ENCODE assay signal across 12 cellular contexts in the genomic region with DNA sequence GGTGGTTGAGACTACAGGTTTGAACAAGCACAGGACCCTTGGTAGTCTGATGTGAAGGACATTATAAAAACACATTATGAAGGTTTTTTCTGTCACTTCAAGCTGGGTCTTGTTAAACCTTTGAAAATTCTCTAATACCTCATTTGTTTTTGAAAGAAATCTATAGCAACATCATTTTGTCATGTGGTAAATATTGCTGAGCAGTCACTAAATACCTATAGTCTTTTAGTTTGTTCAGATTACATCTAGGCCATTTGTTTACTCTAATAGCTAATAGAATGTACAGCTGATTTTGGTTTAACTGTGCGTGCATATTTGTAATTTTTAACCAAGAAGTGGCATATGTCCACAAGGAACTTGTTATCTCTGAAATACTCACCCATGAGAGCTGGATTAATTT. TPM values are rescaled to one million over a fixed set of nuclear protein-coding genes. Genes with fewer than 3 reads are reported as not detected.
DNase-seq lines count a peak whose midpoint lies in the region; ATAC-seq and TF ChIP-seq lines count a peak whose summit lies in the region.
"Had no signal": no experiment of that assay in that cellular context is flagged by ENCODE, and none has a peak within 500 bp of the region (broad histone marks: within the 10 kb centered on the region; RNA-seq: fewer than 3 reads in every experiment).

No MANE protein-coding gene starts in this region.

- no peak overlapping the region for H3K9ac ChIP-seq in IMR-90 (ENCODE audit: low read depth, low read length)

- no peak overlapping the region for H3K14ac ChIP-seq in IMR-90 (replicated peaks; ENCODE audit: low read depth, low read length)

- H4K20me1 ChIP-seq in IMR-90 (ENCODE audit: insufficient read depth, low read length): peaks cover 46% of the 10 kb centered on the region

- no peak overlapping the region for H4K91ac ChIP-seq in IMR-90 (ENCODE audit: insufficient read depth, low read depth, low read length)

- peaks cover 14 to 37% of the 10 kb centered on the region in 2 experiments; a peak in 3 of 4 replicates for H3K79me1 ChIP-seq in IMR-90 (ENCODE audit: low read depth in 1 of 2, low read length in 2 of 2)

- peaks cover 77% of the 10 kb centered on the region for H3K4me1 Mint-ChIP-seq in CD4-positive, alpha-beta T cell (ENCODE audit: low read depth)
- peaks cover 46% of the 10 kb centered on the region for H3K4me1 Mint-ChIP-seq in nephron progenitor cell

- no peak overlapping the region for H2AK9ac ChIP-seq in IMR-90 (replicated peaks; ENCODE audit: low read depth, low read length, poor library complexity)

- no peaks in the 10 kb centered on the region for H3K9me1 ChIP-seq in IMR-90 (ENCODE audit: insufficient read depth, low read length)

- H3K4me3 Mint-ChIP-seq in CD4-positive, alpha-beta T cell: peak overlapping the region; percentile 92
- H3K4me3 Mint-ChIP-seq in nephron progenitor cell: peak overlapping the region; percentile 96

- H3K27me3 Mint-ChIP-seq in CD4-positive, alpha-beta T cell: no peaks in the 10 kb centered on the region
- H3K27me3 Mint-ChIP-seq in nephron progenitor cell (ENCODE audit: low read depth, poor library complexity): no peaks in the 10 kb centered on the region

- H2BK120ac ChIP-seq in IMR-90 (ENCODE audit: low read depth, low read length): no peak overlapping the region

- no peak overlapping the region for H3K4ac ChIP-seq in IMR-90 (ENCODE audit: low read depth, low read length)

- no peak overlapping the region for H2BK20ac ChIP-seq in IMR-90 (ENCODE audit: low read depth, low read length)

- no peaks in the 10 kb centered on the region for H3K36me3 ChIP-seq in IMR-90 (ENCODE audit: control insufficient read depth, insufficient read depth, low read length)

- WGBS in IMR-90 (ENCODE audit: extremely low coverage in 2 of 2, insufficient read length in 1 of 2), 2 experiments: no CpG with 5 or more reads among the region's 1 CpG

- BruUV-seq in IMR-90 (replicated peaks; lab: Mats Ljungman, UMichigan): TSS peak; percentile 24

- no peak overlapping the region for H2BK5ac ChIP-seq in IMR-90 (ENCODE audit: low read depth, low read length, poor library complexity, severe bottlenecking)

- H2AFZ ChIP-seq in IMR-90 (replicated peaks; ENCODE audit: low read length, poor library complexity): no peak overlapping the region

- no peak overlapping the region for H3K18ac ChIP-seq in IMR-90 (ENCODE audit: low read depth, low read length)

- no peak overlapping the region for H3K23ac ChIP-seq in IMR-90 (ENCODE audit: low read depth, low read length)

- H3K9me3 ChIP-seq in CD4-positive, alpha-beta T cell (ENCODE audit: control insufficient read depth, low read length): no peaks in the 10 kb centered on the region
- no peaks in the 10 kb centered on the region for H3K9me3 ChIP-seq in IMR-90 (ENCODE audit: control insufficient read depth, insufficient read depth, low read length)

- POLR2A ChIA-PET in CD4-positive, alpha-beta T cell (lab: Charles Lee): interaction anchor here (1.3 kb wide), 1 partner anchor 287 kb away, joined by 3 read pairs; no protein-coding TSS in a partner anchor
- POLR2A ChIA-PET in IMR-90 (lab: Charles Lee; ENCODE audit: unreplicated experiment): no interaction called here

- CTCF ChIA-PET in CD4-positive, alpha-beta T cell (lab: Charles Lee): interaction anchor here (1.2 kb wide), 1 partner anchor 14 kb away, joined by 7 read pairs; no protein-coding TSS in a partner anchor
- CTCF ChIA-PET in IMR-90 (lab: Yijun Ruan, JAX): no interaction called here

- H3K4me3 ChIP-seq in IMR-90 (ENCODE audit: insufficient read depth, low read depth, low read length) (no peak overlapping the region), coronary artery (peak overlapping the region; percentile 93)

- H2BK15ac ChIP-seq in IMR-90 (ENCODE audit: low read depth, low read length): no peak overlapping the region

- DNase-seq in CD4-positive, alpha-beta T cell: no peak
- no peak for DNase-seq in IMR-90
- DNase-seq in coronary artery (ENCODE audit: low spot score): no peak
- DNase-seq in nephron progenitor cell: no peak
- no peak for DNase-seq in SKM-1 treated with dmso at 0.1 percent for 144 hours (lab: John Stamatoyannopoulos, UW; ENCODE audit: unreplicated experiment)
- no peak for DNase-seq in NCI-H526 (lab: John Stamatoyannopoulos, UW)
- DNase-seq: activated effector memory CD4-positive, alpha-beta T cell treated with anti-CD3 and anti-CD28 coated beads, Interleukin-2, amount 50 U/mL, for 16 hours; EL; NCI-H187 treated with DMSO at 0.1 percent for 48 hours; retina had no signal

- TF ChIP-seq POLR2A in IMR-90 (IDR thresholded peaks at IDR 0.05; ENCODE audit: low read depth, low read length): no peak

- H3K27ac ChIP-seq in CD4-positive, alpha-beta T cell (ENCODE audit: low read depth, low read length): no peak overlapping the region
- H3K27ac ChIP-seq in IMR-90 (ENCODE audit: insufficient read depth, low read length) (no peak overlapping the region), coronary artery (no peak overlapping the region)

- H3K27me3 ChIP-seq in CD4-positive, alpha-beta T cell (ENCODE audit: control insufficient read depth, insufficient read depth, low read length): no peaks in the 10 kb centered on the region
- H3K27me3 ChIP-seq in IMR-90 (ENCODE audit: control insufficient read depth, insufficient read depth, low read length): no peaks in the 10 kb centered on the region

- TF ChIP-seq CTCF in CD4-positive, alpha-beta T cell (IDR thresholded peaks at IDR 0.05): no peak
- TF ChIP-seq CTCF in IMR-90 (conservative IDR thresholded peaks at IDR 0.05; ENCODE audit: low read depth, low read length) (no peak), coronary artery (IDR thresholded peaks at IDR 0.05) (no peak), nephron progenitor cell (IDR thresholded peaks at IDR 0.05) (no peak)

- TF ChIP-seq RAD21 in IMR-90 (IDR thresholded peaks at IDR 0.05; ENCODE audit: low read length): no peak

- no peak overlapping the region for H4K5ac ChIP-seq in IMR-90 (ENCODE audit: low read depth, low read length)

- H3K4me2 ChIP-seq in IMR-90 (ENCODE audit: low read depth, low read length): peak overlapping the region; percentile 43

- no peak for ATAC-seq in CD4-positive, alpha-beta T cell (ENCODE audit: poor library complexity)
- ATAC-seq in IMR-90 (ENCODE audit: low read depth): no peak
- ATAC-seq in HG02798 (IDR thresholded peaks at IDR 0.05; ENCODE audit: poor library complexity, unreplicated experiment): no peak
- ATAC-seq in HG03378 (IDR thresholded peaks at IDR 0.05; ENCODE audit: unreplicated experiment): no peak

- H3K4me1 ChIP-seq in IMR-90 (ENCODE audit: control insufficient read depth, insufficient read depth, low read length): peaks cover 4% of the 10 kb centered on the region

- no peaks in the 10 kb centered on the region for H3K9me3 Mint-ChIP-seq in CD4-positive, alpha-beta T cell
- H3K9me3 Mint-ChIP-seq in nephron progenitor cell: peaks cover 7% of the 10 kb centered on the region

- H3K56ac ChIP-seq in IMR-90 (ENCODE audit: extremely low read depth, insufficient read depth, low read length): no peak overlapping the region

- peak overlapping the region; percentile 50 for H3K27ac Mint-ChIP-seq in CD4-positive, alpha-beta T cell
- H3K27ac Mint-ChIP-seq in nephron progenitor cell: peak overlapping the region; percentile 92

- in situ Hi-C loops in IMR-90 (cut with MboI; ENCODE audit: low sequenced_read_pairs): no loop called here

- peaks cover 14% of the 10 kb centered on the region for H3K36me3 Mint-ChIP-seq in CD4-positive, alpha-beta T cell (ENCODE audit: low read depth)
- H3K36me3 Mint-ChIP-seq in nephron progenitor cell (ENCODE audit: low read depth): peaks cover 27% of the 10 kb centered on the region

- H2AK5ac ChIP-seq in IMR-90 (ENCODE audit: low read depth, low read length): no peak overlapping the region

- dilution Hi-C loops in IMR-90 (cut with HindIII; ENCODE audit: low sequenced_read_pairs, unreplicated experiment): no loop called here

- H4K8ac ChIP-seq in IMR-90 (ENCODE audit: low read depth in 2 of 2, low read length in 2 of 2): no peak overlapping the region

- intact Hi-C loops in CD4-positive, alpha-beta T cell (cut with DNase I, micrococcal nuclease): loop anchor here in 1 of 2 experiments (2.0 to 10.0 kb wide), 4 partner anchors 13 to 733 kb away; a partner anchor contains a TSS
- intact Hi-C loops in IMR-90 (cut with micrococcal nuclease): loop anchor here (2.0 to 5.0 kb wide), 3 partner anchors 35 to 1035 kb away; no protein-coding TSS in a partner anchor

TF ChIP-seq in IMR-90, 13 proteins besides CTCF, POLR2A, EP300 and RAD21:
- no peak for TF ChIP-seq CEBPB (IDR thresholded peaks at IDR 0.05; ENCODE audit: low read depth, low read length)
- TF ChIP-seq MAFK (IDR thresholded peaks at IDR 0.05; ENCODE audit: low read depth, low read length): peak; percentile 59

RNA-seq across cellular contexts. Expression of a gene that starts 2.9 kb away (rescaled TPM):
- 10 to 100 TPM; 96.9 to 97.2 TPM for total RNA-seq in CD4-positive, alpha-beta T cell
- 14.3 and 22.8 TPM in 2 replicates for total RNA-seq in IMR-90 (2012; rRNA removed)
- 11.3 and 15.1 TPM in 2 replicates for polyA plus RNA-seq in IMR-90 (2012; rRNA removed)
- 1.1 and 1.8 TPM in 2 replicates for polyA plus RNA-seq in IMR-90 (2012; cell fraction: cytosol; rRNA removed)
- 3.0 and 35.6 TPM in 2 replicates for polyA plus RNA-seq in IMR-90 (2012; cell fraction: nucleus; rRNA removed; ENCODE audit: low replicate concordance)
